In the genomic region with DNA sequence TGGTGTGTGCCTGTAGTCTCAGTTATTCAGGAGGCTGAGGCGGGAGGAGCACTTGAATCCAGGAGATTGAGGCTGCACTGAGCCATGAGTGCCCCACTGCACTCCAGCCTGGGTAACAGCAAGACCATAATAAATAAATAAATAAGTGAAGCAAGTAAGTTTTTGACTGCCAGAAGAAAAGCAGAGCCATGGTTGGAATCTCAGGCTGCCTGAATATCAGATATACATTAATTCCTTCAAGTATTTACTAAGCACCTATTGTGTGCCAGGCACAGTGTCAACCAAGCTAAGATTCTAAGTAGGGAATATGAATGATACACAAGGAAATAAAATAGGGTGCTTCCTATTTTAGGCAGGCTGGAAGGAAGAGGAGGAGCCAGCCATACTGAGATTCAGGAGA, we compare ENCODE assay signal across 1 cellular context.
A peak's percentile ranks its signal among the peaks of the same experiment; 100 is the strongest.
TF ChIP-seq lines count a peak whose summit lies in the region.

No MANE protein-coding gene starts in this region.

TF ChIP-seq in K562, 482 proteins besides CTCF, POLR2A, EP300 and RAD21:
- TF ChIP-seq ZNF384 (IDR thresholded peaks at IDR 0.05; ENCODE audit: low read depth, low read length) = peak; percentile 35; the same call in 1 of the 2 replicates
- TF ChIP-seq RFX5 (IDR thresholded peaks at IDR 0.05; ENCODE audit: low read depth, low read length) = no peak
- TF ChIP-seq CEBPZ (IDR thresholded peaks at IDR 0.05; ENCODE audit: borderline replicate concordance, low read depth, low read length) = no peak
- no peak for TF ChIP-seq DEAF1 (CRISPR knock-in tag; IDR thresholded peaks at IDR 0.05)
- TF ChIP-seq, protein P1, sequence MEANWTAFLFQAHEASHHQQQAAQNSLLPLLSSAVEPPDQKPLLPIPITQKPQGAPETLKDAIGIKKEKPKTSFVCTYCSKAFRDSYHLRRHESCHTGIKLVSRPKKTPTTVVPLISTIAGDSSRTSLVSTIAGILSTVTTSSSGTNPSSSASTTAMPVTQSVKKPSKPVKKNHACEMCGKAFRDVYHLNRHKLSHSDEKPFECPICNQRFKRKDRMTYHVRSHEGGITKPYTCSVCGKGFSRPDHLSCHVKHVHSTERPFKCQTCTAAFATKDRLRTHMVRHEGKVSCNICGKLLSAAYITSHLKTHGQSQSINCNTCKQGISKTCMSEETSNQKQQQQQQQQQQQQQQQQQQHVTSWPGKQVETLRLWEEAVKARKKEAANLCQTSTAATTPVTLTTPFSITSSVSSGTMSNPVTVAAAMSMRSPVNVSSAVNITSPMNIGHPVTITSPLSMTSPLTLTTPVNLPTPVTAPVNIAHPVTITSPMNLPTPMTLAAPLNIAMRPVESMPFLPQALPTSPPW (CRISPR knock-in tag; IDR thresholded peaks at IDR 0.05) = no peak
- no peak for TF ChIP-seq UBTF (IDR thresholded peaks at IDR 0.05; ENCODE audit: borderline replicate concordance in 1 of 2, low read depth in 2 of 2, low read length in 2 of 2)
- TF ChIP-seq GTF2E2 (tag; IDR thresholded peaks at IDR 0.05) = no peak; the same call in 1 of the 2 replicates
- no peak for TF ChIP-seq ZKSCAN1 (IDR thresholded peaks at IDR 0.05; ENCODE audit: low read depth, low read length)
- TF ChIP-seq HNRNPL (IDR thresholded peaks at IDR 0.05; ENCODE audit: low read depth, low read length) = 0 out of 2 replicates have a peak, but pooled peaks have one; percentile 43
- TF ChIP-seq ZNF175 (CRISPR knock-in tag; IDR thresholded peaks at IDR 0.05; ENCODE audit: low read depth) = no peak
- TF ChIP-seq RBM25 (IDR thresholded peaks at IDR 0.05; ENCODE audit: low read depth, low read length, severe bottlenecking) = peak; percentile 37
- TF ChIP-seq, protein P2, sequence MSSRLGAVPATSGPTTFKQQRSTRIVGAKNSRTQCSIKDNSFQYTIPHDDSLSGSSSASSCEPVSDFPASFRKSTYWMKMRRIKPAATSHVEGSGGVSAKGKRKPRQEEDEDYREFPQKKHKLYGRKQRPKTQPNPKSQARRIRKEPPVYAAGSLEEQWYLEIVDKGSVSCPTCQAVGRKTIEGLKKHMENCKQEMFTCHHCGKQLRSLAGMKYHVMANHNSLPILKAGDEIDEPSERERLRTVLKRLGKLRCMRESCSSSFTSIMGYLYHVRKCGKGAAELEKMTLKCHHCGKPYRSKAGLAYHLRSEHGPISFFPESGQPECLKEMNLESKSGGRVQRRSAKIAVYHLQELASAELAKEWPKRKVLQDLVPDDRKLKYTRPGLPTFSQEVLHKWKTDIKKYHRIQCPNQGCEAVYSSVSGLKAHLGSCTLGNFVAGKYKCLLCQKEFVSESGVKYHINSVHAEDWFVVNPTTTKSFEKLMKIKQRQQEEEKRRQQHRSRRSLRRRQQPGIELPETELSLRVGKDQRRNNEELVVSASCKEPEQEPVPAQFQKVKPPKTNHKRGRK (tag; IDR thresholded peaks at IDR 0.05) = peak; percentile 54; the same call in 1 of the 2 replicates
- TF ChIP-seq SNAPC5 (CRISPR knock-in tag; IDR thresholded peaks at IDR 0.05) = no peak
- no peak for TF ChIP-seq SMAD4 (CRISPR knock-in tag; conservative IDR thresholded peaks at IDR 0.05)
- TF ChIP-seq, protein P3, sequence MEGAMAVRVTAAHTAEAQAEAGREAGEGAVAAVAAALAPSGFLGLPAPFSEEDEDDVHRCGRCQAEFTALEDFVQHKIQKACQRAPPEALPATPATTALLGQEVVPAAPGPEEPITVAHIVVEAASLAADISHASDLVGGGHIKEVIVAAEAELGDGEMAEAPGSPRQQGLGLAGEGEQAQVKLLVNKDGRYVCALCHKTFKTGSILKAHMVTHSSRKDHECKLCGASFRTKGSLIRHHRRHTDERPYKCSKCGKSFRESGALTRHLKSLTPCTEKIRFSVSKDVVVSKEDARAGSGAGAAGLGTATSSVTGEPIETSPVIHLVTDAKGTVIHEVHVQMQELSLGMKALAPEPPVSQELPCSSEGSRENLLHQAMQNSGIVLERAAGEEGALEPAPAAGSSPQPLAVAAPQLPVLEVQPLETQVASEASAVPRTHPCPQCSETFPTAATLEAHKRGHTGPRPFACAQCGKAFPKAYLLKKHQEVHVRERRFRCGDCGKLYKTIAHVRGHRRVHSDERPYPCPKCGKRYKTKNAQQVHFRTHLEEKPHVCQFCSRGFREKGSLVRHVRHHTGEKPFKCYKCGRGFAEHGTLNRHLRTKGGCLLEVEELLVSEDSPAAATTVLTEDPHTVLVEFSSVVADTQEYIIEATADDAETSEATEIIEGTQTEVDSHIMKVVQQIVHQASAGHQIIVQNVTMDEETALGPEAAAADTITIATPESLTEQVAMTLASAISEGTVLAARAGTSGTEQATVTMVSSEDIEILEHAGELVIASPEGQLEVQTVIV (CRISPR knock-in tag; IDR thresholded peaks at IDR 0.05; ENCODE audit: borderline replicate concordance) = no peak
- no peak for TF ChIP-seq SMAD3 (CRISPR knock-in tag; conservative IDR thresholded peaks at IDR 0.05)
- peak in 1 of 2 experiments; percentile 6; a peak in 1 of 4 replicates for TF ChIP-seq SRF (CRISPR knock-in tag; IDR thresholded peaks at IDR 0.05)
- TF ChIP-seq NR2C1 (IDR thresholded peaks at IDR 0.05) = no peak
- TF ChIP-seq NR2C1 (tag; IDR thresholded peaks at IDR 0.05) = no peak
- 0 out of 2 replicates have a peak, but pooled peaks have one; percentile 14 for TF ChIP-seq POLR2AphosphoS5 (IDR thresholded peaks at IDR 0.05; ENCODE audit: control insufficient read depth, insufficient read depth, low read depth, low read length)
- no peak for TF ChIP-seq KDM2B (CRISPR knock-in tag; IDR thresholded peaks at IDR 0.05)
- TF ChIP-seq, protein P4, sequence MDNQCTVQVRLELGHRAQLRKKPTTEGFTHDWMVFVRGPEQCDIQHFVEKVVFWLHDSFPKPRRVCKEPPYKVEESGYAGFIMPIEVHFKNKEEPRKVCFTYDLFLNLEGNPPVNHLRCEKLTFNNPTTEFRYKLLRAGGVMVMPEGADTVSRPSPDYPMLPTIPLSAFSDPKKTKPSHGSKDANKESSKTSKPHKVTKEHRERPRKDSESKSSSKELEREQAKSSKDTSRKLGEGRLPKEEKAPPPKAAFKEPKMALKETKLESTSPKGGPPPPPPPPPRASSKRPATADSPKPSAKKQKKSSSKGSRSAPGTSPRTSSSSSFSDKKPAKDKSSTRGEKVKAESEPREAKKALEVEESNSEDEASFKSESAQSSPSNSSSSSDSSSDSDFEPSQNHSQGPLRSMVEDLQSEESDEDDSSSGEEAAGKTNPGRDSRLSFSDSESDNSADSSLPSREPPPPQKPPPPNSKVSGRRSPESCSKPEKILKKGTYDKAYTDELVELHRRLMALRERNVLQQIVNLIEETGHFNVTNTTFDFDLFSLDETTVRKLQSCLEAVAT (IDR thresholded peaks at IDR 0.05) = 0 out of 4 replicates have a peak, but pooled peaks of 1 of the 2 experiments have one; percentile 8
- no peak for TF ChIP-seq DNMT1 (IDR thresholded peaks at IDR 0.05)
